ENCODE assay signal across 9 cellular contexts in genomic region chr7:70829221-70830059, GRCh38.
DNase-seq lines count a peak whose midpoint lies in the region; ATAC-seq, FAIRE-seq and TF ChIP-seq lines count a peak whose summit lies in the region.
"Had no signal": no experiment of that assay in that cellular context is flagged by ENCODE, and none has a peak within 500 bp of the region (broad histone marks: within the 10 kb centered on the region; RNA-seq: fewer than 3 reads in every experiment).

No MANE protein-coding gene starts in this region.

- H3K27ac ChIP-seq in MM.1S (ENCODE audit: low read length) (no peak overlapping the region), K562 (ENCODE audit: extremely low read depth, low read depth, low read length) (no peak overlapping the region), skeletal muscle tissue (ENCODE audit: low read depth, low read length) (no peak overlapping the region)

- in situ Hi-C loops in K562 (cut with MboI) = no loop called here

- H3K9me1 ChIP-seq in K562 (ENCODE audit: control insufficient read depth, insufficient read depth, low read length) = no peaks in the 10 kb centered on the region

- POLR2A ChIA-PET in K562 (lab: Yijun Ruan, JAX) = interaction anchor here (0.6 kb wide), 1 partner anchor 800 kb away, joined by 3 read pairs; no protein-coding TSS in a partner anchor

- H3K4me3 ChIP-seq in MM.1S (ENCODE audit: low read length) = peak overlapping the region; percentile 7; the same call in 1 of the 2 replicates
- no peak overlapping the region for H3K4me3 ChIP-seq in K562
- peak overlapping the region; percentile 20 for H3K4me3 ChIP-seq in iPS-15b (ENCODE audit: low read depth, low read length)
- peak overlapping the region in 2 of 3 donors; percentile 55 to 62 for H3K4me3 ChIP-seq in skeletal muscle tissue (ENCODE audit: low read length in 3 of 3)

- peak overlapping the region; percentile 31; the same call in 1 of the 2 replicates for H3K4me2 ChIP-seq in MM.1S (ENCODE audit: low read depth, low read length)
- no peak overlapping the region for H3K4me2 ChIP-seq in K562 (ENCODE audit: insufficient read depth, low read length)

- H3K9me3 ChIP-seq in MM.1S (replicated peaks; ENCODE audit: insufficient read depth, low read length) (no peaks in the 10 kb centered on the region), K562 (replicated peaks; ENCODE audit: control insufficient read depth, insufficient read depth, low read depth, low read length) (no peaks in the 10 kb centered on the region), iPS-15b (ENCODE audit: control insufficient read depth, insufficient read depth, low read length) (no peaks in the 10 kb centered on the region), skeletal muscle tissue (ENCODE audit: control insufficient read depth in 3 of 3, low read length in 3 of 3) (no peaks in the 10 kb centered on the region)

- CTCF ChIA-PET in K562 (lab: Yijun Ruan, JAX; ENCODE audit: low intra/inter-chr PET ratio) = interaction anchor here (2.7 to 2.8 kb wide), 2 partner anchors 904 to 907 kb away, joined by 14 to 21 read pairs; no protein-coding TSS in a partner anchor

- H3K27me3 ChIP-seq in MM.1S (replicated peaks; ENCODE audit: insufficient read depth, low read length) = no peaks in the 10 kb centered on the region
- peaks cover 0 to 8% of the 10 kb centered on the region in 2 experiments; a peak in 2 of 5 replicates for H3K27me3 ChIP-seq in K562 (ENCODE audit: control insufficient read depth in 2 of 2, insufficient read depth in 2 of 2, low read length in 2 of 2)
- H3K27me3 ChIP-seq in iPS-15b (ENCODE audit: control insufficient read depth, insufficient read depth, low read length) = no peaks in the 10 kb centered on the region
- peaks cover 4 to 15% (median 10%) of the 10 kb centered on the region in 3 donors for H3K27me3 ChIP-seq in skeletal muscle tissue (ENCODE audit: control insufficient read depth in 3 of 3, insufficient read depth in 3 of 3, low read length in 3 of 3)

- no peaks in the 10 kb centered on the region for H3K9me2 ChIP-seq in MM.1S (replicated peaks; ENCODE audit: insufficient read depth, low read length)

- H3K9ac ChIP-seq in MM.1S (ENCODE audit: low read length) = no peak overlapping the region
- no peak overlapping the region for H3K9ac ChIP-seq in K562 (ENCODE audit: insufficient read depth in 1 of 2, low read depth in 2 of 2, low read length in 2 of 2)
- H3K9ac ChIP-seq in iPS-15b (ENCODE audit: low read depth, low read length) = no peak overlapping the region
- no peak overlapping the region for H3K9ac ChIP-seq in skeletal muscle tissue (ENCODE audit: low read depth in 1 of 3, low read length in 3 of 3)

- peak; percentile 62 to 83 for TF ChIP-seq RAD21 in K562 (CRISPR knock-in tag; conservative IDR thresholded peaks at IDR 0.05 in 1 of 2, IDR thresholded peaks at IDR 0.05 in 1 of 2)

- TF ChIP-seq CTCF in MM.1S (IDR thresholded peaks at IDR 0.05; ENCODE audit: low read length) (peak; percentile 83), K562 (IDR thresholded peaks at IDR 0.05 in 2 of 3, conservative IDR thresholded peaks at IDR 0.05 in 1 of 3; ENCODE audit: insufficient read depth in 2 of 3, low read depth in 1 of 3, low read length in 3 of 3) (peak; percentile 80 to 92 (median 88))

- H3K36me3 ChIP-seq in MM.1S (replicated peaks; ENCODE audit: insufficient read depth, low read length) = no peaks in the 10 kb centered on the region
- H3K36me3 ChIP-seq in K562 (ENCODE audit: control insufficient read depth, insufficient read depth, low read length) = no peaks in the 10 kb centered on the region
- no peaks in the 10 kb centered on the region for H3K36me3 ChIP-seq in iPS-15b (ENCODE audit: control insufficient read depth, insufficient read depth, low read length)
- no peaks in the 10 kb centered on the region for H3K36me3 ChIP-seq in skeletal muscle tissue (ENCODE audit: control insufficient read depth in 3 of 3, insufficient read depth in 3 of 3, low read length in 3 of 3)

- H3K4me1 ChIP-seq in MM.1S (ENCODE audit: low read length) = no peaks in the 10 kb centered on the region
- H3K4me1 ChIP-seq in K562 (replicated peaks in 1 of 2; ENCODE audit: control insufficient read depth in 2 of 2, insufficient read depth in 2 of 2, low read length in 2 of 2) = no peaks in the 10 kb centered on the region
- H3K4me1 ChIP-seq in iPS-15b (ENCODE audit: control insufficient read depth, insufficient read depth, low read length) = peaks cover 5% of the 10 kb centered on the region
- peaks cover 6 to 7% (median 7%) of the 10 kb centered on the region in 3 donors for H3K4me1 ChIP-seq in skeletal muscle tissue (ENCODE audit: control insufficient read depth in 3 of 3, insufficient read depth in 3 of 3, low read length in 3 of 3)

- no peaks in the 10 kb centered on the region for H4K20me1 ChIP-seq in MM.1S (ENCODE audit: insufficient read depth, low read length)
- H4K20me1 ChIP-seq in K562 (replicated peaks; ENCODE audit: control insufficient read depth, insufficient read depth, low read length) = no peaks in the 10 kb centered on the region

- BruUV-seq in K562 (replicated peaks; lab: Mats Ljungman, UMichigan) = no TSS peak

- DNase-seq in COR-L47 (lab: John Stamatoyannopoulos, UW) = peak; percentile 29
- DNase-seq in MM.1S = peak; percentile 53
- DNase-seq in T-helper 22 cell (ENCODE audit: low read depth) = peak; percentile 16
- DNase-seq in K562 (ENCODE audit: extremely low read depth in 1 of 4, low spot score in 3 of 4) = peak; percentile 72 to 78 (median 73)
- no peak for DNase-seq in mesenteric fat pad (ENCODE audit: low spot score)

- H3F3A ChIP-seq in MM.1S (ENCODE audit: insufficient read depth, low read length) = no peaks in the 10 kb centered on the region

- no peak for TF ChIP-seq POLR2A in K562 (conservative IDR thresholded peaks at IDR 0.05)

- H2AFZ ChIP-seq in MM.1S (ENCODE audit: low read length) (peak overlapping the region; percentile 36; the same call in 1 of the 2 replicates), K562 (ENCODE audit: low read depth, low read length) (no peak overlapping the region)

- 4% methylated on average over 28 of the region's 29 CpGs for WGBS in K562 (ENCODE audit: insufficient coverage, low coverage, missing lambda C conversion rate)

- no peak for TF ChIP-seq EP300 in K562 (IDR thresholded peaks at IDR 0.05; ENCODE audit: low read length)

- H3K79me2 ChIP-seq in MM.1S (ENCODE audit: low read length) (no peaks in the 10 kb centered on the region), K562 (ENCODE audit: control insufficient read depth, insufficient read depth, low read length) (no peaks in the 10 kb centered on the region)

- ATAC-seq in GM21619 (IDR thresholded peaks at IDR 0.05; ENCODE audit: unreplicated experiment) (peak; percentile 48), K562 (peak; percentile 96)

- intact Hi-C loops in K562 (cut with micrococcal nuclease) = loop anchor here (2.0 kb wide), 1 partner anchor 907 kb away; no protein-coding TSS in a partner anchor

- peak; percentile 74 for FAIRE-seq in K562 (lab: Jason Lieb, UNC)
- FAIRE-seq: endometrium had no signal

TF ChIP-seq in K562, 482 proteins besides CTCF, POLR2A, EP300 and RAD21 (continues in another document):
- TF ChIP-seq CC2D1A (IDR thresholded peaks at IDR 0.05) = no peak
- TF ChIP-seq, protein P1, sequence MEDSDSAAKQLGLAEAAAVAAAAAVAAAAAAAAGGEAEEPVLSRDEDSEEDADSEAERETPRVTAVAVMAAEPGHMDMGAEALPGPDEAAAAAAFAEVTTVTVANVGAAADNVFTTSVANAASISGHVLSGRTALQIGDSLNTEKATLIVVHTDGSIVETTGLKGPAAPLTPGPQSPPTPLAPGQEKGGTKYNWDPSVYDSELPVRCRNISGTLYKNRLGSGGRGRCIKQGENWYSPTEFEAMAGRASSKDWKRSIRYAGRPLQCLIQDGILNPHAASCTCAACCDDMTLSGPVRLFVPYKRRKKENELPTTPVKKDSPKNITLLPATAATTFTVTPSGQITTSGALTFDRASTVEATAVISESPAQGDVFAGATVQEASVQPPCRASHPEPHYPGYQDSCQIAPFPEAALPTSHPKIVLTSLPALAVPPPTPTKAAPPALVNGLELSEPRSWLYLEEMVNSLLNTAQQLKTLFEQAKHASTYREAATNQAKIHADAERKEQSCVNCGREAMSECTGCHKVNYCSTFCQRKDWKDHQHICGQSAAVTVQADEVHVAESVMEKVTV (CRISPR knock-in tag; IDR thresholded peaks at IDR 0.05) = peak; percentile 45
- TF ChIP-seq ZNF592 (IDR thresholded peaks at IDR 0.05) = no peak
- TF ChIP-seq STAG1 (CRISPR knock-in tag; IDR thresholded peaks at IDR 0.05; ENCODE audit: borderline replicate concordance) = peak; percentile 65; the same call in 1 of the 2 replicates
- peak; percentile 71; the same call in 1 of the 2 replicates for TF ChIP-seq RB1 (IDR thresholded peaks at IDR 0.05; ENCODE audit: low read depth)
